In the genomic region with DNA sequence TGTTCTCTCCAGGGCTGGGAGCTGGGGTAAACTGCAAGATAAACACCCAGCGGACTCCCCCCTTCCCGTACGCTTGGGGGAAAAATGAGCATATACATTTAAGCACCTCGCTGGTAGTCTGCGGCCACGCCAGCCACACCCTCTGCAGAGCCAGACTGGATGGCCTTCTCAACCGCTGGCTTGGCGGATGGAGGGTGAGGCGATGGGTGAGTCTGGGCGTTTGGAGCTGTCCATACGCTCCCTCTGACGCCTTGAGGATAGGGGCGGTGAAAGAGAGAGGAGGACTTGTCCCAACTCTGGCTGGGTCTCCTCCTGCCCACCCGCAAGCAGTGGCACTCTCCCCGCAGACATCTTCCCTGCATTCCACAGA, we compare ENCODE assay signal across 8 cellular contexts. TPM values are rescaled to one million over a fixed set of nuclear protein-coding genes. Genes with fewer than 3 reads are reported as not detected.
DNase-seq lines count a peak whose midpoint lies in the region; ATAC-seq, FAIRE-seq and TF ChIP-seq lines count a peak whose summit lies in the region.

No MANE protein-coding gene starts in this region.

- peak overlapping the region; percentile 28 to 82 for H3K9ac ChIP-seq in kidney (ENCODE audit: low read length in 2 of 2)

- no peaks in the 10 kb centered on the region for H3K9me3 Mint-ChIP-seq in activated T-cell treated with anti-CD3 and anti-CD28 coated beads, Interleukin-2, amount 50 U/mL, for 24 hours

- intact Hi-C loops in kidney (cut with DNase I) (no loop called here), thyroid gland (cut with DNase I) (no loop called here)

- DNase-seq in activated T-cell treated with anti-CD3 and anti-CD28 coated beads, Interleukin-2, amount 50 U/mL, for 24 hours: peak; percentile 36
- DNase-seq in activated T-cell treated with anti-CD3 and anti-CD28 coated beads, Interleukin-2, amount 50 U/mL, for 48 hours: no peak
- DNase-seq in kidney (peak; percentile 74), thyroid gland (peak; percentile 45 to 53), UCSD-AML1 (lab: John Stamatoyannopoulos, UW; ENCODE audit: unreplicated experiment) (no peak), A172 (ENCODE audit: low spot score) (no peak)

- H3K4me3 ChIP-seq in kidney (ENCODE audit: low read length in 2 of 2) (peak overlapping the region; percentile 59 to 81), thyroid gland (replicated peaks in 1 of 3) (peak overlapping the region; percentile 50 to 95 (median 91))

- peak in 1 of 2 donors; percentile 9 for TF ChIP-seq POLR2A in thyroid gland (IDR thresholded peaks at IDR 0.05)

- peaks cover 3% of the 10 kb centered on the region for H3K36me3 Mint-ChIP-seq in activated T-cell treated with anti-CD3 and anti-CD28 coated beads, Interleukin-2, amount 50 U/mL, for 24 hours (ENCODE audit: low read depth)

- no peak for FAIRE-seq in kidney (lab: Jason Lieb, UNC)

- H3K9me3 ChIP-seq in kidney (ENCODE audit: control insufficient read depth in 1 of 2, low read length in 2 of 2) (no peaks in the 10 kb centered on the region), thyroid gland (no peaks in the 10 kb centered on the region)

- TF ChIP-seq CTCF in kidney (IDR thresholded peaks at IDR 0.05; ENCODE audit: borderline replicate concordance, extremely low read depth, insufficient read depth) (no peak), thyroid gland (IDR thresholded peaks at IDR 0.05) (no peak)

- no peaks in the 10 kb centered on the region for H3K36me3 ChIP-seq in kidney (ENCODE audit: control insufficient read depth in 1 of 2, insufficient read depth in 2 of 2, low read length in 2 of 2)
- H3K36me3 ChIP-seq in thyroid gland: peaks cover 0 to 5% of the 10 kb centered on the region in 2 donors

- peak overlapping the region; percentile 85 for H3K4me3 Mint-ChIP-seq in activated T-cell treated with anti-CD3 and anti-CD28 coated beads, Interleukin-2, amount 50 U/mL, for 24 hours

- H3K27ac ChIP-seq in angular gyrus (ENCODE audit: low read depth, low read length): peak overlapping the region; percentile 29
- peak overlapping the region; percentile 91 to 94 for H3K27ac ChIP-seq in kidney (ENCODE audit: low read depth in 2 of 2, low read length in 2 of 2)
- peak overlapping the region; percentile 92 to 99 (median 93) for H3K27ac ChIP-seq in thyroid gland

- H3K27ac Mint-ChIP-seq in activated T-cell treated with anti-CD3 and anti-CD28 coated beads, Interleukin-2, amount 50 U/mL, for 24 hours: no peak overlapping the region

- 19 to 24% methylated on average over 14 to 15 of the region's 15 CpGs for WGBS in thyroid gland, 2 donors

- no peaks in the 10 kb centered on the region for H3K27me3 ChIP-seq in thyroid gland

- H3K4me1 Mint-ChIP-seq in activated T-cell treated with anti-CD3 and anti-CD28 coated beads, Interleukin-2, amount 50 U/mL, for 24 hours (ENCODE audit: low read depth): peaks cover 30% of the 10 kb centered on the region

- no peak for ATAC-seq in GM18511 (IDR thresholded peaks at IDR 0.05; ENCODE audit: unreplicated experiment)

- H3K4me1 ChIP-seq in kidney (ENCODE audit: control insufficient read depth in 1 of 2, insufficient read depth in 1 of 2, low read depth in 1 of 2, low read length in 2 of 2) (peaks cover 53 to 57% of the 10 kb centered on the region in 2 donors), thyroid gland (peaks cover 37 to 77% of the 10 kb centered on the region in 2 donors)

- H3K27me3 Mint-ChIP-seq in activated T-cell treated with anti-CD3 and anti-CD28 coated beads, Interleukin-2, amount 50 U/mL, for 24 hours: peaks cover 7% of the 10 kb centered on the region

RNA-seq across cellular contexts. Expression of gene ITGA3, which starts 1.0 kb away (rescaled TPM):
- total RNA-seq in kidney (367 TPM), thyroid gland (100 to 1,000 TPM; 145 to 246 (median 172) TPM)
- 117 TPM for polyA plus RNA-seq in kidney (ENCODE audit: insufficient read depth, low read depth, low replicate concordance)
- 839 and 951 TPM in 2 replicates for total RNA-seq in A172 (2014; rRNA removed; shearing (Covaris generic))

RNA-seq across cellular contexts. Expression of gene PDK2, which starts 38.2 kb away (rescaled TPM):
- total RNA-seq in kidney (41.9 TPM), thyroid gland (10 to 100 TPM; 42.5 to 79.3 (median 64.5) TPM)
- 121 TPM for polyA plus RNA-seq in kidney (ENCODE audit: insufficient read depth, low read depth, low replicate concordance)
- total RNA-seq in A172 (2014; rRNA removed; shearing (Covaris generic)): 13.7 and 13.9 TPM in 2 replicates

Comparison
In these comparisons a context has a peak if more than half of its experiments do, and no peak if none do; other contexts are left out.
1. DNase-seq: peak in activated T-cell treated with anti-CD3 and anti-CD28 coated beads, Interleukin-2, amount 50 U/mL, for 24 hours (single experiment), kidney (single experiment) and thyroid gland (2 of 2); none in activated T-cell treated with anti-CD3 and anti-CD28 coated beads, Interleukin-2, amount 50 U/mL, for 48 hours (0 of 2), UCSD-AML1 (single experiment) and A172 (single experiment).
2. H3K27ac ChIP-seq: peak in every context shown above with its lines; median percentile 93 in thyroid gland; 92 in kidney; 29 in angular gyrus.